In the genomic region with DNA sequence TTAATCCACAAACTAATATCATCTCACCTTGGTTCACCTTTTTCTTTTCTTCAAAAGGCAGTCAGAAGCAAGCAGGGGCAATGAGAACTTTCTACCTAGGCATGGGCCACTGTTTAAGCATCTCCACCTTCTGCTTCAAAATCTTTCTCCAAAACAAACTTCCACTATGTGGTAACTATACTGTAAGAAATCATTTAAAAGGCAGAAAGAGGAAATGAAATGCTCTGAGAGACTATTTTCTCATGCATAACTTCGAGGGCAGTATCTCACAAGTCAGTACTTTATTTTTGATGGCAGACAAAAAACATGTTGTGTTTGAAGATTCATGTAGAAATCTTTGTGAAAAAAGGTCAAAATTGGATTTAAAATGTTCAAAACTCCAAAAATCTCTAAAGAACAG, we compare ENCODE assay signal across 20 cellular contexts.
DNase-seq lines count a peak whose midpoint lies in the region; ATAC-seq and TF ChIP-seq lines count a peak whose summit lies in the region.
"Had no signal": no experiment of that assay in that cellular context is flagged by ENCODE, and none has a peak within 500 bp of the region (broad histone marks: within the 10 kb centered on the region; RNA-seq: fewer than 3 reads in every experiment).

No MANE protein-coding gene starts in this region.

- no peaks in the 10 kb centered on the region for H3K36me3 Mint-ChIP-seq in osteocyte (ENCODE audit: unreplicated experiment)
- no peaks in the 10 kb centered on the region for H3K36me3 Mint-ChIP-seq in activated CD8-positive, alpha-beta T cell treated with anti-CD3 and anti-CD28 coated beads, Interleukin-2, amount 10 ng/mL, durations not matched to agents 7 days and 5 days (ENCODE audit: low read depth)
- H3K36me3 Mint-ChIP-seq: neural progenitor cell, type B pancreatic cell had no signal

- no peaks in the 10 kb centered on the region for H3K9me3 Mint-ChIP-seq in osteocyte (ENCODE audit: unreplicated experiment)
- no peaks in the 10 kb centered on the region for H3K9me3 Mint-ChIP-seq in activated CD8-positive, alpha-beta T cell treated with anti-CD3 and anti-CD28 coated beads, Interleukin-2, amount 10 ng/mL, durations not matched to agents 7 days and 5 days (ENCODE audit: insufficient read depth)
- H3K9me3 Mint-ChIP-seq: endodermal cell, HFFc6, neural progenitor cell, type B pancreatic cell had no signal

- ATAC-seq in GM21390 (IDR thresholded peaks at IDR 0.05; ENCODE audit: unreplicated experiment) (peak; percentile 80), HG03378 (IDR thresholded peaks at IDR 0.05; ENCODE audit: unreplicated experiment) (peak; percentile 56)
- ATAC-seq in activated CD8-positive, alpha-beta T cell treated with anti-CD3 and anti-CD28 coated beads, Interleukin-2, amount 10 ng/mL, durations not matched to agents 7 days and 5 days = no peak
- ATAC-seq: left ventricle myocardium superior, mucosa of descending colon had no signal

- POLR2A ChIA-PET in activated CD8-positive, alpha-beta T cell treated with anti-CD3 and anti-CD28 coated beads, Interleukin-2, amount 10 ng/mL, durations not matched to agents 7 days and 5 days (lab: Charles Lee) = no interaction called here

- no peaks in the 10 kb centered on the region for H3K27me3 Mint-ChIP-seq in osteocyte (ENCODE audit: unreplicated experiment)
- no peaks in the 10 kb centered on the region for H3K27me3 Mint-ChIP-seq in activated CD8-positive, alpha-beta T cell treated with anti-CD3 and anti-CD28 coated beads, Interleukin-2, amount 10 ng/mL, durations not matched to agents 7 days and 5 days (ENCODE audit: low read depth)
- H3K27me3 Mint-ChIP-seq: activated naive CD8-positive, alpha-beta T cell; type B pancreatic cell had no signal

- CTCF ChIA-PET in activated CD8-positive, alpha-beta T cell treated with anti-CD3 and anti-CD28 coated beads, Interleukin-2, amount 10 ng/mL, durations not matched to agents 7 days and 5 days (lab: Charles Lee) = no interaction called here

- TF ChIP-seq CTCF in osteocyte (IDR thresholded peaks at IDR 0.05) = no peak

- H3K4me1 Mint-ChIP-seq in osteocyte (ENCODE audit: unreplicated experiment) = peaks cover 2% of the 10 kb centered on the region
- H3K4me1 Mint-ChIP-seq in activated CD8-positive, alpha-beta T cell treated with anti-CD3 and anti-CD28 coated beads, Interleukin-2, amount 10 ng/mL, durations not matched to agents 7 days and 5 days (ENCODE audit: low read depth) = no peaks in the 10 kb centered on the region
- H3K4me1 Mint-ChIP-seq: endodermal cell, neural progenitor cell had no signal

- no peak overlapping the region for H3K4me3 Mint-ChIP-seq in osteocyte (ENCODE audit: unreplicated experiment)
- no peak overlapping the region for H3K4me3 Mint-ChIP-seq in activated CD8-positive, alpha-beta T cell treated with anti-CD3 and anti-CD28 coated beads, Interleukin-2, amount 10 ng/mL, durations not matched to agents 7 days and 5 days
- H3K4me3 Mint-ChIP-seq: activated naive CD8-positive, alpha-beta T cell; endodermal cell; HFFc6; neural progenitor cell; type B pancreatic cell had no signal

- DNase-seq in SIG-M5 treated with dmso at 0.1 percent for 504 hours (lab: John Stamatoyannopoulos, UW; ENCODE audit: unreplicated experiment) = peak; percentile 8
- DNase-seq in SIG-M5 (lab: John Stamatoyannopoulos, UW) = no peak
- no peak for DNase-seq in osteocyte (ENCODE audit: extremely low spot score, unreplicated experiment)
- DNase-seq in activated CD8-positive, alpha-beta T cell treated with anti-CD3 and anti-CD28 coated beads, Interleukin-2, amount 10 ng/mL, durations not matched to agents 7 days and 5 days = no peak
- no peak for DNase-seq in stimulated activated CD8-positive, alpha-beta memory T cell treated with anti-CD3 and anti-CD28 coated beads, Interleukin-4, amount 100 ng/mL, for 48 hours
- DNase-seq in NCI-H187 (lab: John Stamatoyannopoulos, UW) = no peak
- DNase-seq: activated CD4-positive, CD25-positive, alpha-beta regulatory T cell treated with anti-CD3 and anti-CD28 coated beads, Interleukin-2, amount 50 U/mL, for 72 hours; C1 segment of cervical spinal cord; endodermal cell; HFFc6; left ventricle myocardium superior; mucosa of descending colon; NCI-H1436; NCI-H774; T1000 had no signal

- H3K27ac Mint-ChIP-seq in osteocyte (ENCODE audit: unreplicated experiment) = no peak overlapping the region
- no peak overlapping the region for H3K27ac Mint-ChIP-seq in activated CD8-positive, alpha-beta T cell treated with anti-CD3 and anti-CD28 coated beads, Interleukin-2, amount 10 ng/mL, durations not matched to agents 7 days and 5 days
- H3K27ac Mint-ChIP-seq: activated naive CD8-positive, alpha-beta T cell; endodermal cell; HFFc6; neural progenitor cell; type B pancreatic cell had no signal
